ENCODE assay signal across 1 cellular context in the genomic region with DNA sequence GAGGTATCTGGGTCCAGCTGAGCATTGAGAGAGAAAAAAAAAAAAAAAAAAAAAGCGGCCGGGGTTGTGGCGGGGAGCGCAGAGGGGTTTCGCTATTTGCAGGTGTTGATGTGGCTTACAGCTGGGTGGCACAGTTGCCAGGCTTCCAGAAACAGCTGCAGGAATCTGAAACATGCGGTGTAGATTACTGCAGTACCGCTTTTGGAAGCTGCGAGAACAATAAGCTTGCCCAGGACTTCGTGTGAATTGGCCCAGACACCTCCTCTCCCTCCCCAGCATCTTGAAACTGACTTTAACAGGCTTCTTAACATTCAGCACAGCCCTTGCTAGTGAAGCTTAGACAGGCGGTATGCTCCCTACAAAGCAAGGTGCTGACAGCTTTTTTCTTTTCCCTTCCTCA.
A peak's percentile ranks its signal among the peaks of the same experiment; 100 is the strongest.
TF ChIP-seq lines count a peak whose summit lies in the region.

No MANE protein-coding gene starts in this region.

TF ChIP-seq in GM12878, 131 proteins besides CTCF, POLR2A, EP300 and RAD21:
- peak; percentile 78; the same call in 1 of the 2 replicates for TF ChIP-seq TCF3 (IDR thresholded peaks at IDR 0.05; ENCODE audit: borderline replicate concordance, insufficient read depth, low read depth, low read length)
- no peak for TF ChIP-seq CREM (IDR thresholded peaks at IDR 0.05; ENCODE audit: low read depth)
- TF ChIP-seq TCF12 (IDR thresholded peaks at IDR 0.05; ENCODE audit: low read depth, low read length) = peak; percentile 27; the same call in 1 of the 2 replicates
- no peak for TF ChIP-seq RELA (IDR thresholded peaks at IDR 0.05; ENCODE audit: borderline replicate concordance, partially characterized antibody)
- no peak for TF ChIP-seq HCFC1 (IDR thresholded peaks at IDR 0.05; ENCODE audit: low read length)
- TF ChIP-seq JUND (IDR thresholded peaks at IDR 0.05; ENCODE audit: low read depth, low read length) = no peak
- TF ChIP-seq SRF (IDR thresholded peaks at IDR 0.05; ENCODE audit: low read depth in 2 of 2, low read length in 2 of 2) = no peak
- no peak for TF ChIP-seq ZNF274 (IDR thresholded peaks at IDR 0.05; ENCODE audit: insufficient read depth, insufficient read length)
- TF ChIP-seq LARP7 (IDR thresholded peaks at IDR 0.05) = no peak
- no peak for TF ChIP-seq ZBTB4 (CRISPR knock-in tag; IDR thresholded peaks at IDR 0.05)
